Comparison of ENCODE assay signal across 14 cellular contexts in genomic region chr4:156949373-156949814, GRCh38. TPM values are rescaled to one million over a fixed set of nuclear protein-coding genes. Genes with fewer than 3 reads are reported as not detected.
DNase-seq lines count a peak whose midpoint lies in the region; ATAC-seq, FAIRE-seq and TF ChIP-seq lines count a peak whose summit lies in the region.
"Had no signal": no experiment of that assay in that cellular context is flagged by ENCODE, and none has a peak within 500 bp of the region (broad histone marks: within the 10 kb centered on the region; RNA-seq: fewer than 3 reads in every experiment).

No MANE protein-coding gene starts in this region.

- ATAC-seq in left ventricle myocardium superior (peak; percentile 53), gastrocnemius medialis (peak; percentile 54 to 61), GM21786 (IDR thresholded peaks at IDR 0.05; ENCODE audit: unreplicated experiment) (no peak), HG03520 (IDR thresholded peaks at IDR 0.05; ENCODE audit: unreplicated experiment) (no peak)
- ATAC-seq: T-cell had no signal

- in situ Hi-C loops in gastrocnemius medialis (cut with MboI; ENCODE audit: low sequenced_read_pairs in 4 of 4): no loop called here

- H3K27me3 Mint-ChIP-seq in astrocyte (ENCODE audit: low read depth, unreplicated experiment): no peaks in the 10 kb centered on the region
- H3K27me3 Mint-ChIP-seq: T-cell had no signal

- H3K9me3 ChIP-seq in astrocyte (ENCODE audit: insufficient read depth, low read depth, low read length) (no peaks in the 10 kb centered on the region), gastrocnemius medialis (no peaks in the 10 kb centered on the region)
- H3K9me3 ChIP-seq: spleen had no signal

- H3K9me3 Mint-ChIP-seq in astrocyte (ENCODE audit: unreplicated experiment): no peaks in the 10 kb centered on the region

- DNase-seq in H4 (ENCODE audit: low spot score): peak; percentile 39
- DNase-seq in astrocyte (ENCODE audit: low read depth): peak; percentile 95
- DNase-seq in left ventricle myocardium superior: no peak
- no peak for DNase-seq in gastrocnemius medialis
- no peak for DNase-seq in hippocampal formation (lab: John Stamatoyannopoulos, UW)
- no peak for DNase-seq in NCI-H2171 treated with DMSO at 0.1 percent for 48 hours (lab: John Stamatoyannopoulos, UW)
- DNase-seq: activated T-cell treated with anti-CD3 and anti-CD28 coated beads, Interleukin-2, amount 50 U/mL, for 48 hours; DND-41; NCI-H1105 treated with DMSO at 0.1 percent for 48 hours; spleen; substantia nigra; T-cell had no signal

- no peaks in the 10 kb centered on the region for H4K20me1 ChIP-seq in astrocyte (ENCODE audit: insufficient read depth, low read length)

- H3K4me1 ChIP-seq in astrocyte (ENCODE audit: insufficient read depth, low read length) (peaks cover 73% of the 10 kb centered on the region), gastrocnemius medialis (peaks cover 50 to 55% of the 10 kb centered on the region in 2 donors)
- H3K4me1 ChIP-seq: spleen had no signal

- no peak for TF ChIP-seq POLR2A in gastrocnemius medialis (IDR thresholded peaks at IDR 0.05)

- peak; percentile 97 for FAIRE-seq in astrocyte (lab: Jason Lieb, UNC)

- H3K9ac ChIP-seq in astrocyte (ENCODE audit: low read length): peak overlapping the region; percentile 72

- no peak overlapping the region for H2AFZ ChIP-seq in astrocyte (ENCODE audit: low read depth, low read length)

- H3K4me1 Mint-ChIP-seq in astrocyte (ENCODE audit: low read depth, unreplicated experiment): peaks cover 90% of the 10 kb centered on the region
- H3K4me1 Mint-ChIP-seq: T-cell had no signal

- H3K27ac Mint-ChIP-seq in astrocyte (ENCODE audit: unreplicated experiment): peak overlapping the region; percentile 85
- H3K27ac Mint-ChIP-seq: T-cell had no signal

- H3K36me3 Mint-ChIP-seq in astrocyte (ENCODE audit: low read depth, unreplicated experiment): peaks cover 3% of the 10 kb centered on the region
- H3K36me3 Mint-ChIP-seq: T-cell had no signal

- intact Hi-C loops in left ventricle myocardium superior (cut with micrococcal nuclease) (no loop called here), gastrocnemius medialis (cut with DNase I; ENCODE audit: low total_unique reads) (loop anchor here (5.0 kb wide), 1 partner anchor 177 kb away; no protein-coding TSS in a partner anchor)

- peak overlapping the region; percentile 94 for H3K27ac ChIP-seq in astrocyte (ENCODE audit: low read depth, low read length)
- H3K27ac ChIP-seq in gastrocnemius medialis: peak overlapping the region; percentile 5 to 24 (median 17)
- H3K27ac ChIP-seq: spleen had no signal

- peak overlapping the region; percentile 14 for H3K4me3 ChIP-seq in astrocyte (ENCODE audit: insufficient read depth, low read depth, low read length)
- H3K4me3 ChIP-seq in gastrocnemius medialis: peak overlapping the region in 1 of 4 donors; percentile 10
- H3K4me3 ChIP-seq: spleen had no signal

- H3K79me2 ChIP-seq in astrocyte (ENCODE audit: insufficient read depth, low read length): peaks cover 92% of the 10 kb centered on the region

- H3K27me3 ChIP-seq in astrocyte (ENCODE audit: insufficient read depth, low read length): no peaks in the 10 kb centered on the region
- H3K27me3 ChIP-seq in gastrocnemius medialis: no peaks in the 10 kb centered on the region
- H3K27me3 ChIP-seq: spleen had no signal

- H3K36me3 ChIP-seq in astrocyte (ENCODE audit: insufficient read depth, low read length) (no peaks in the 10 kb centered on the region), gastrocnemius medialis (no peaks in the 10 kb centered on the region)
- H3K36me3 ChIP-seq: spleen had no signal

- peak overlapping the region; percentile 79 for H3K4me2 ChIP-seq in astrocyte (ENCODE audit: low read length)

- TF ChIP-seq CTCF in astrocyte (IDR thresholded peaks at IDR 0.05; ENCODE audit: insufficient read depth, low read depth, low read length) (no peak), gastrocnemius medialis (IDR thresholded peaks at IDR 0.05 in 4 of 5, conservative IDR thresholded peaks at IDR 0.05 in 1 of 5) (no peak)

- peak overlapping the region; percentile 58 for H3K4me3 Mint-ChIP-seq in astrocyte (ENCODE audit: unreplicated experiment)
- H3K4me3 Mint-ChIP-seq: T-cell had no signal

RNA-seq across cellular contexts. Expression of gene PDGFC, which starts 22.2 kb away (rescaled TPM):
- 21.7 and 22.5 TPM in 2 replicates for total RNA-seq in H4 (2014; rRNA removed; shearing (Covaris generic))
- total RNA-seq in astrocyte (167 and 188 TPM in 2 replicates), left ventricle myocardium superior (12.8 TPM), gastrocnemius medialis (10 to 100 TPM in 1 of 4 donors, 1 to 10 TPM in 3; 4.4 to 10.7 (median 6.3) TPM)

Comparison
In these comparisons a context has a peak if more than half of its experiments do, and no peak if none do; other contexts are left out.
1. DNase-seq: peak in H4 (single experiment) and astrocyte (single experiment); none in left ventricle myocardium superior (single experiment), gastrocnemius medialis (0 of 2), hippocampal formation (0 of 2) and NCI-H2171 treated with DMSO at 0.1 percent for 48 hours (single experiment).
2. ATAC-seq: peak in left ventricle myocardium superior (single experiment) and gastrocnemius medialis (2 of 2); none in GM21786 (single experiment) and HG03520 (single experiment).